ENCODE assay signal across 1 cellular context in the genomic region with DNA sequence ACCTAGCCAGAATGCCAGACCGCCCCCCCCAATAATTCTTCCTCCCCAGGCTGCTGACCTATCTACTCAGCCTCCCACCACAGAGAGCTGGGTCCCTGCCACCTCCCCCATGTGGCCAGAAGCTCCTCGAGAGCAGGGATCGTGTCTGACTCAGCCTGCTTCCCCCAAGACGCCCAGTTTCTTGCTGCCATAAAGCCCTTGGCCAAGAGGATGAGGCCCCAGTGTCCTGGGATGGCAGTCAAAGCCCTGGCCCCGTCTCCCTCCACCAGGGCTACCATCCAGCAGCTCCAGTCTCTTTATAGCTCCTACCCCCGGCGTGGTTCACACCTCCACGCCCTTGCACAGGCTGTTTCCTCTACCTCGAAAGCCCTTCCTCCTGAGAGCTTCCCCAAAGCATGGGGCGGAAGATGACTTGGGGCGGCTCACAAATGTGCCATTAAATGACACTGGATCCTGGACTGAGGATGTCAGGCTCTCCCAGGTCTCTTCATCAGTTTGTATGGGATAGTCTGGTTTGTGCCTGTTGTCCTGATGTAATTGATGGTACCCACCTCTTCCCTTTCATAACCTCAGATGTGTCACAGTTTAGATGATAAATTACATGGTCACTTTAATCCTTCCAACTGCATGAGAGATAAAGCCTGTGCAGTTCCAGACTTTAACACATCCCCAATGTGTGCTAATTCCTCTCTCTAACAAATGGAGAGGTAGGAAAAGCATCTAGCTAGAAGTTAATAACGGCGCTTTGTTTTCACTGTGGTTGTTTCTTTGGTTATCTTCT.
TF ChIP-seq lines count a peak whose summit lies in the region.

No MANE protein-coding gene starts in this region.

TF ChIP-seq in HEK293, 187 proteins besides CTCF, POLR2A, EP300 and RAD21 (continued from another document):
- TF ChIP-seq, protein P1, sequence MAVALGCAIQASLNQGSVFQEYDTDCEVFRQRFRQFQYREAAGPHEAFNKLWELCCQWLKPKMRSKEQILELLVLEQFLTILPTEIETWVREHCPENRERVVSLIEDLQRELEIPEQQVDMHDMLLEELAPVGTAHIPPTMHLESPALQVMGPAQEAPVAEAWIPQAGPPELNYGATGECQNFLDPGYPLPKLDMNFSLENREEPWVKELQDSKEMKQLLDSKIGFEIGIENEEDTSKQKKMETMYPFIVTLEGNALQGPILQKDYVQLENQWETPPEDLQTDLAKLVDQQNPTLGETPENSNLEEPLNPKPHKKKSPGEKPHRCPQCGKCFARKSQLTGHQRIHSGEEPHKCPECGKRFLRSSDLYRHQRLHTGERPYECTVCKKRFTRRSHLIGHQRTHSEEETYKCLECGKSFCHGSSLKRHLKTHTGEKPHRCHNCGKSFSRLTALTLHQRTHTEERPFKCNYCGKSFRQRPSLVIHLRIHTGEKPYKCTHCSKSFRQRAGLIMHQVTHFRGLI (tag by site-specific recombination; IDR thresholded peaks at IDR 0.05): no peak
- no peak for TF ChIP-seq MEIS1 (CRISPR knock-in tag; IDR thresholded peaks at IDR 0.05; ENCODE audit: borderline replicate concordance)
- TF ChIP-seq, protein P2, sequence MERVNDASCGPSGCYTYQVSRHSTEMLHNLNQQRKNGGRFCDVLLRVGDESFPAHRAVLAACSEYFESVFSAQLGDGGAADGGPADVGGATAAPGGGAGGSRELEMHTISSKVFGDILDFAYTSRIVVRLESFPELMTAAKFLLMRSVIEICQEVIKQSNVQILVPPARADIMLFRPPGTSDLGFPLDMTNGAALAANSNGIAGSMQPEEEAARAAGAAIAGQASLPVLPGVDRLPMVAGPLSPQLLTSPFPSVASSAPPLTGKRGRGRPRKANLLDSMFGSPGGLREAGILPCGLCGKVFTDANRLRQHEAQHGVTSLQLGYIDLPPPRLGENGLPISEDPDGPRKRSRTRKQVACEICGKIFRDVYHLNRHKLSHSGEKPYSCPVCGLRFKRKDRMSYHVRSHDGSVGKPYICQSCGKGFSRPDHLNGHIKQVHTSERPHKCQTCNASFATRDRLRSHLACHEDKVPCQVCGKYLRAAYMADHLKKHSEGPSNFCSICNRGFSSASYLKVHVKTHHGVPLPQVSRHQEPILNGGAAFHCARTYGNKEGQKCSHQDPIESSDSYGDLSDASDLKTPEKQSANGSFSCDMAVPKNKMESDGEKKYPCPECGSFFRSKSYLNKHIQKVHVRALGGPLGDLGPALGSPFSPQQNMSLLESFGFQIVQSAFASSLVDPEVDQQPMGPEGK (tag by site-specific recombination; IDR thresholded peaks at IDR 0.05): 0 out of 2 replicates have a peak, but pooled peaks have one; percentile 10
- peak; percentile 38; the same call in 1 of the 2 replicates for TF ChIP-seq BCL6B (tag by site-specific recombination; IDR thresholded peaks at IDR 0.05)
- no peak for TF ChIP-seq ZNF169 (tag by site-specific recombination; IDR thresholded peaks at IDR 0.05)
- no peak for TF ChIP-seq ZSCAN16 (tag by site-specific recombination; IDR thresholded peaks at IDR 0.05)
- no peak for TF ChIP-seq ZNF521 (tag by site-specific recombination; IDR thresholded peaks at IDR 0.05)
- peak; percentile 26; the same call in 1 of the 2 replicates for TF ChIP-seq ZBTB48 (tag by site-specific recombination; IDR thresholded peaks at IDR 0.05)
- no peak for TF ChIP-seq ZNF473 (tag by site-specific recombination; IDR thresholded peaks at IDR 0.05)
TF ChIP-seq in HEK293: peak in this region for 7.
